15 cellular contexts compared by ENCODE assay signal in genomic region chr3:8421267-8421666, GRCh38.
DNase-seq lines count a peak whose midpoint lies in the region; ATAC-seq and TF ChIP-seq lines count a peak whose summit lies in the region.
"Had no signal": no experiment of that assay in that cellular context is flagged by ENCODE, and none has a peak within 500 bp of the region (broad histone marks: within the 10 kb centered on the region; RNA-seq: fewer than 3 reads in every experiment).

No MANE protein-coding gene starts in this region.

- H3K27me3 Mint-ChIP-seq in activated CD8-positive, alpha-beta T cell treated with anti-CD3 and anti-CD28 coated beads for 36 hours, result no peaks in the 10 kb centered on the region
- no peaks in the 10 kb centered on the region for H3K27me3 Mint-ChIP-seq in activated CD8-positive, alpha-beta T cell treated with anti-CD3 and anti-CD28 coated beads, Interleukin-2, amount 10 ng/mL, durations not matched to agents 7 days and 5 days (ENCODE audit: low read depth)
- H3K27me3 Mint-ChIP-seq in progenitor cell of endocrine pancreas, result no peaks in the 10 kb centered on the region

- H3F3A ChIP-seq in SU-DHL-6 (ENCODE audit: insufficient read depth), result no peaks in the 10 kb centered on the region

- no CpG with 5 or more reads among the region's 3 CpGs for WGBS in neuronal stem cell (ENCODE audit: extremely low coverage in 2 of 2, insufficient read length in 2 of 2, insufficient replicate concordance in 1 of 2), 2 donors

- POLR2A ChIA-PET in activated CD8-positive, alpha-beta T cell treated with anti-CD3 and anti-CD28 coated beads for 36 hours (lab: Charles Lee), result no interaction called here
- POLR2A ChIA-PET in activated CD8-positive, alpha-beta T cell treated with anti-CD3 and anti-CD28 coated beads, Interleukin-2, amount 10 ng/mL, durations not matched to agents 7 days and 5 days (lab: Charles Lee), result no interaction called here

- H3K79me1 ChIP-seq in neuronal stem cell (ENCODE audit: low read depth, low read length), result no peaks in the 10 kb centered on the region

- H2BK12ac ChIP-seq in neuronal stem cell (ENCODE audit: low read length), result no peak overlapping the region

- no peak overlapping the region for H3K18ac ChIP-seq in neuronal stem cell (ENCODE audit: low read length)

- H4K20me1 ChIP-seq in SU-DHL-6 (ENCODE audit: low read depth, low read length), result no peaks in the 10 kb centered on the region

- H3K23ac ChIP-seq in neuronal stem cell (ENCODE audit: low read depth, low read length, poor library complexity), result no peak overlapping the region

- 0 out of 2 replicates have a peak, but pooled peaks cover 3% of the 10 kb centered on the region for H3K9me3 ChIP-seq in SU-DHL-6 (ENCODE audit: insufficient read depth, low read length)
- H3K9me3 ChIP-seq in neuronal stem cell (replicated peaks in 1 of 2; ENCODE audit: control insufficient read depth in 2 of 2, insufficient read depth in 1 of 2, low read depth in 1 of 2, low read length in 2 of 2), result peaks cover 0 to 2% of the 10 kb centered on the region in 2 donors

- H3K9ac ChIP-seq in SU-DHL-6 (ENCODE audit: low read length), result no peak overlapping the region
- no peak overlapping the region for H3K9ac ChIP-seq in neuronal stem cell (ENCODE audit: low read depth, low read length, poor library complexity)

- no peak overlapping the region for H4K8ac ChIP-seq in neuronal stem cell (ENCODE audit: low read depth, low read length)

- no peak overlapping the region for H3K14ac ChIP-seq in neuronal stem cell (ENCODE audit: low read length)

- no peak overlapping the region for H3K27ac ChIP-seq in SU-DHL-6 (ENCODE audit: low read depth, low read length)
- no peak overlapping the region for H3K27ac ChIP-seq in neuronal stem cell (replicated peaks; ENCODE audit: low read length)

- DNase-seq in activated CD8-positive, alpha-beta T cell treated with anti-CD3 and anti-CD28 coated beads for 36 hours, result peak; percentile 14
- DNase-seq in activated CD8-positive, alpha-beta T cell treated with anti-CD3 and anti-CD28 coated beads, Interleukin-2, amount 10 ng/mL, durations not matched to agents 7 days and 5 days, result no peak
- DNase-seq in Jurkat, Clone E6-1 (ENCODE audit: low read depth, low spot score), result peak; percentile 12
- DNase-seq in progenitor cell of endocrine pancreas (ENCODE audit: low spot score, unreplicated experiment) (no peak), NOMO-1 treated with DMSO at 0.1 percent for 48 hours (lab: John Stamatoyannopoulos, UW; ENCODE audit: unreplicated experiment) (no peak), DMS114 treated with DMSO at 0.1 percent for 48 hours (lab: John Stamatoyannopoulos, UW; ENCODE audit: unreplicated experiment) (no peak), neuronal stem cell (ENCODE audit: low spot score) (no peak)
- DNase-seq: activated CD4-positive, alpha-beta T cell treated with anti-CD3 and anti-CD28 coated beads, Interleukin-2, amount 50 U/mL, for 4 hours; activated naive CD4-positive, alpha-beta T cell treated with Interleukin-2 at 50 U/mL for 16 hours; GF-D8; midbrain; NCI-H1105; NCI-H510A; posterior cingulate gyrus had no signal

- H3K36me3 Mint-ChIP-seq in activated CD8-positive, alpha-beta T cell treated with anti-CD3 and anti-CD28 coated beads for 36 hours (ENCODE audit: low read depth), result no peaks in the 10 kb centered on the region
- H3K36me3 Mint-ChIP-seq in activated CD8-positive, alpha-beta T cell treated with anti-CD3 and anti-CD28 coated beads, Interleukin-2, amount 10 ng/mL, durations not matched to agents 7 days and 5 days (ENCODE audit: low read depth), result no peaks in the 10 kb centered on the region
- H3K36me3 Mint-ChIP-seq in progenitor cell of endocrine pancreas (ENCODE audit: insufficient read depth), result peaks cover 2% of the 10 kb centered on the region

- H3K4me1 Mint-ChIP-seq in activated CD8-positive, alpha-beta T cell treated with anti-CD3 and anti-CD28 coated beads for 36 hours (ENCODE audit: low read depth), result peaks cover 6% of the 10 kb centered on the region
- no peaks in the 10 kb centered on the region for H3K4me1 Mint-ChIP-seq in activated CD8-positive, alpha-beta T cell treated with anti-CD3 and anti-CD28 coated beads, Interleukin-2, amount 10 ng/mL, durations not matched to agents 7 days and 5 days (ENCODE audit: low read depth)
- peaks cover 3% of the 10 kb centered on the region for H3K4me1 Mint-ChIP-seq in progenitor cell of endocrine pancreas (ENCODE audit: low read depth)

- no peak overlapping the region for H3K4me3 Mint-ChIP-seq in activated CD8-positive, alpha-beta T cell treated with anti-CD3 and anti-CD28 coated beads for 36 hours
- H3K4me3 Mint-ChIP-seq in activated CD8-positive, alpha-beta T cell treated with anti-CD3 and anti-CD28 coated beads, Interleukin-2, amount 10 ng/mL, durations not matched to agents 7 days and 5 days, result no peak overlapping the region
- H3K4me3 Mint-ChIP-seq in progenitor cell of endocrine pancreas (ENCODE audit: low read depth), result no peak overlapping the region

- no peak overlapping the region for H3K4me2 ChIP-seq in SU-DHL-6 (ENCODE audit: low read depth, low read length, poor library complexity, severe bottlenecking)
- no peak overlapping the region for H3K4me2 ChIP-seq in neuronal stem cell (ENCODE audit: insufficient read depth, low read length, poor library complexity, severe bottlenecking)

- H2BK120ac ChIP-seq in neuronal stem cell (ENCODE audit: low read depth, low read length), result no peak overlapping the region

- ATAC-seq in activated CD8-positive, alpha-beta T cell treated with anti-CD3 and anti-CD28 coated beads for 36 hours, result no peak
- no peak for ATAC-seq in activated CD8-positive, alpha-beta T cell treated with anti-CD3 and anti-CD28 coated beads, Interleukin-2, amount 10 ng/mL, durations not matched to agents 7 days and 5 days

- H3K9me2 ChIP-seq in SU-DHL-6 (replicated peaks; ENCODE audit: insufficient read depth, low read length), result no peaks in the 10 kb centered on the region

- no peaks in the 10 kb centered on the region for H3K36me3 ChIP-seq in SU-DHL-6 (ENCODE audit: low read length)
- no peaks in the 10 kb centered on the region for H3K36me3 ChIP-seq in neuronal stem cell (replicated peaks in 1 of 2; ENCODE audit: control insufficient read depth in 2 of 2, insufficient read depth in 2 of 2, low read length in 2 of 2)

- H3K27me3 ChIP-seq in SU-DHL-6 (ENCODE audit: low read length) (no peaks in the 10 kb centered on the region), neuronal stem cell (ENCODE audit: control insufficient read depth in 3 of 3, insufficient read depth in 3 of 3, low read depth in 1 of 3, low read length in 3 of 3) (no peaks in the 10 kb centered on the region)

- TF ChIP-seq CTCF in activated CD8-positive, alpha-beta T cell treated with anti-CD3 and anti-CD28 coated beads for 36 hours (IDR thresholded peaks at IDR 0.05), result no peak
- TF ChIP-seq CTCF in SU-DHL-6 (IDR thresholded peaks at IDR 0.05; ENCODE audit: insufficient read depth, low read length, poor library complexity, severe bottlenecking) (peak; percentile 39), progenitor cell of endocrine pancreas (IDR thresholded peaks at IDR 0.05; ENCODE audit: unreplicated experiment) (peak; percentile 13)

- H2BK15ac ChIP-seq in neuronal stem cell (ENCODE audit: low read length), result no peak overlapping the region

- no peak overlapping the region for H3K4ac ChIP-seq in neuronal stem cell (ENCODE audit: low read length)

- H3K9me3 Mint-ChIP-seq in activated CD8-positive, alpha-beta T cell treated with anti-CD3 and anti-CD28 coated beads for 36 hours, result peaks cover 5% of the 10 kb centered on the region
- no peaks in the 10 kb centered on the region for H3K9me3 Mint-ChIP-seq in activated CD8-positive, alpha-beta T cell treated with anti-CD3 and anti-CD28 coated beads, Interleukin-2, amount 10 ng/mL, durations not matched to agents 7 days and 5 days (ENCODE audit: insufficient read depth)
- H3K9me3 Mint-ChIP-seq in progenitor cell of endocrine pancreas (ENCODE audit: low read depth), result peaks cover 8% of the 10 kb centered on the region

- H3K79me2 ChIP-seq in SU-DHL-6 (ENCODE audit: insufficient read depth, low read length), result no peaks in the 10 kb centered on the region

- no peak overlapping the region for H2AK5ac ChIP-seq in neuronal stem cell (ENCODE audit: low read depth, low read length)

- H3K4me1 ChIP-seq in neuronal stem cell (ENCODE audit: control insufficient read depth in 2 of 2, insufficient read depth in 1 of 2, low read depth in 1 of 2, low read length in 2 of 2), result no peaks in the 10 kb centered on the region

- no peak overlapping the region for H4K91ac ChIP-seq in neuronal stem cell (ENCODE audit: low read depth, low read length, poor library complexity)

- no peak overlapping the region for H2BK5ac ChIP-seq in neuronal stem cell (ENCODE audit: low read length)

- intact Hi-C loops in activated CD8-positive, alpha-beta T cell treated with anti-CD3 and anti-CD28 coated beads for 36 hours (cut with micrococcal nuclease), result no loop called here

- no peak overlapping the region for H3K4me3 ChIP-seq in Jurkat, Clone E6-1 (ENCODE audit: low read length)
- H3K4me3 ChIP-seq in SU-DHL-6 (ENCODE audit: insufficient read depth, low read length, poor library complexity, severe bottlenecking) (no peak overlapping the region), neuronal stem cell (ENCODE audit: low read length in 2 of 2) (no peak overlapping the region)

- H2AFZ ChIP-seq in SU-DHL-6 (ENCODE audit: low read depth, low read length, severe bottlenecking), result no peak overlapping the region
- H2AFZ ChIP-seq in neuronal stem cell (ENCODE audit: low read length), result no peak overlapping the region

- H3K27ac Mint-ChIP-seq in activated CD8-positive, alpha-beta T cell treated with anti-CD3 and anti-CD28 coated beads for 36 hours, result no peak overlapping the region
- H3K27ac Mint-ChIP-seq in activated CD8-positive, alpha-beta T cell treated with anti-CD3 and anti-CD28 coated beads, Interleukin-2, amount 10 ng/mL, durations not matched to agents 7 days and 5 days, result no peak overlapping the region
- no peak overlapping the region for H3K27ac Mint-ChIP-seq in progenitor cell of endocrine pancreas

- CTCF ChIA-PET in activated CD8-positive, alpha-beta T cell treated with anti-CD3 and anti-CD28 coated beads for 36 hours (lab: Charles Lee), result interaction anchor here (1.0 kb wide), 1 partner anchor 97 kb away, joined by 3 read pairs; no protein-coding TSS in a partner anchor
- CTCF ChIA-PET in activated CD8-positive, alpha-beta T cell treated with anti-CD3 and anti-CD28 coated beads, Interleukin-2, amount 10 ng/mL, durations not matched to agents 7 days and 5 days (lab: Charles Lee), result interaction anchor here (2.1 kb wide), 1 partner anchor 97 kb away, joined by 8 read pairs; no protein-coding TSS in a partner anchor

Comparison
In these comparisons a context has a peak if more than half of its experiments do, and no peak if none do; other contexts are left out.
1. DNase-seq: peak in activated CD8-positive, alpha-beta T cell treated with anti-CD3 and anti-CD28 coated beads for 36 hours (single experiment) and Jurkat, Clone E6-1 (single experiment); none in activated CD8-positive, alpha-beta T cell treated with anti-CD3 and anti-CD28 coated beads, Interleukin-2, amount 10 ng/mL, durations not matched to agents 7 days and 5 days (single experiment), progenitor cell of endocrine pancreas (single experiment), NOMO-1 treated with DMSO at 0.1 percent for 48 hours (single experiment), DMS114 treated with DMSO at 0.1 percent for 48 hours (single experiment) and neuronal stem cell (single experiment).